In the genomic region with DNA sequence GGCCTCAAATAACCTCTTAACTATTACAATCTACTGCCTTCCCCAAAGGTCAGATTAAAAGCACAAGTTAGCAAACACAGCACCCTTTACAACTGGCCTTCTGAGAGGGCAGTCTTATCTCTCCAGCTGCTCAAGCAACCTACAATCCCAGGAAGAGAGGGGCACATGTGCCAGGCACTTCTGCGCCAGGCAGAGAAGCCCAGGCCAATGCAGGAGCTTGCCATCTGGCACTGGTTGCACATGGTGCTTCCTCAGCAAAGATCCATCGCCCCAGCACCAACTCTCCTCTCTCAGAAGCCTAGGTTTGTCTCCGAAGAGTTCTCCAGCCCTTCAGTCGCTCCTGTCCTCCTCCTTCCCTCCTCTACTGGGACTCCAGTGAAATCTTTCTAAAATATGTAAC, we compare ENCODE assay signal across 14 cellular contexts. TPM values are rescaled to one million over a fixed set of nuclear protein-coding genes. Genes with fewer than 3 reads are reported as not detected.
DNase-seq lines count a peak whose midpoint lies in the region; ATAC-seq and TF ChIP-seq lines count a peak whose summit lies in the region.
"Had no signal": no experiment of that assay in that cellular context is flagged by ENCODE, and none has a peak within 500 bp of the region (broad histone marks: within the 10 kb centered on the region; RNA-seq: fewer than 3 reads in every experiment).

No MANE protein-coding gene starts in this region.

- peak overlapping the region; percentile 64 for H3K27ac Mint-ChIP-seq in T-helper 2 cell treated with Interferon-gamma antibody and Interleukin-4, amounts not matched to agents 5 μg/mL and 100 μg/mL, for 36 hours

- H3K4me1 Mint-ChIP-seq in T-helper 2 cell treated with Interferon-gamma antibody and Interleukin-4, amounts not matched to agents 5 μg/mL and 100 μg/mL, for 36 hours (ENCODE audit: low read depth) = peaks cover 61% of the 10 kb centered on the region

- peak overlapping the region; percentile 57; the same call in 1 of the 2 replicates for H3K27ac ChIP-seq in Panc1 (ENCODE audit: low read length)

- H3K4me3 ChIP-seq in Panc1 (ENCODE audit: low read depth in 2 of 2, low read length in 2 of 2) (peak overlapping the region; percentile 90 to 94; a peak in 3 of 4 replicates), fibroblast of the aortic adventitia (ENCODE audit: low read depth, low read length) (peak overlapping the region; percentile 4), skeletal muscle satellite cell (ENCODE audit: low read length) (peak overlapping the region; percentile 40)
- H3K4me3 ChIP-seq: thyroid gland had no signal

- CTCF ChIA-PET in Panc1 (lab: Charles Lee) = no interaction called here

- no peak for ATAC-seq in Panc1
- ATAC-seq: WTC11 had no signal

- H3K9me3 Mint-ChIP-seq in T-helper 2 cell treated with Interferon-gamma antibody and Interleukin-4, amounts not matched to agents 5 μg/mL and 100 μg/mL, for 36 hours = no peaks in the 10 kb centered on the region
- H3K9me3 Mint-ChIP-seq: WTC11 had no signal

- H3K4me3 Mint-ChIP-seq in T-helper 2 cell treated with Interferon-gamma antibody and Interleukin-4, amounts not matched to agents 5 μg/mL and 100 μg/mL, for 36 hours = peak overlapping the region; percentile 60

- H3K27me3 Mint-ChIP-seq in T-helper 2 cell treated with Interferon-gamma antibody and Interleukin-4, amounts not matched to agents 5 μg/mL and 100 μg/mL, for 36 hours (ENCODE audit: low read depth) = no peaks in the 10 kb centered on the region

- intact Hi-C loops in Panc1 (cut with micrococcal nuclease; ENCODE audit: unreplicated experiment) = no loop called here

- peaks cover 6% of the 10 kb centered on the region for H3K36me3 Mint-ChIP-seq in T-helper 2 cell treated with Interferon-gamma antibody and Interleukin-4, amounts not matched to agents 5 μg/mL and 100 μg/mL, for 36 hours (ENCODE audit: low read depth)
- H3K36me3 Mint-ChIP-seq: WTC11 had no signal

- no peaks in the 10 kb centered on the region for H3K9me3 ChIP-seq in Panc1 (ENCODE audit: control insufficient read depth, insufficient read depth, low read depth, low read length)
- H3K9me3 ChIP-seq in skeletal muscle satellite cell (replicated peaks; ENCODE audit: low read length) = no peaks in the 10 kb centered on the region
- H3K9me3 ChIP-seq: thyroid gland had no signal

- H3K36me3 ChIP-seq in Panc1 (ENCODE audit: control insufficient read depth, insufficient read depth, low read length) (no peaks in the 10 kb centered on the region; the same call in 1 of the 2 replicates), skeletal muscle satellite cell (ENCODE audit: insufficient read depth, low read length) (no peaks in the 10 kb centered on the region)
- H3K36me3 ChIP-seq: thyroid gland had no signal

- in situ Hi-C loops in Panc1 (cut with HindIII; ENCODE audit: low pct_unique_long_range_greater_than_20kb, low sequenced_read_pairs) = no loop called here

- POLR2A ChIA-PET in Panc1 (lab: Charles Lee) = no interaction called here

- no peak for DNase-seq in T-helper 2 cell treated with Interferon-gamma antibody and Interleukin-4, amounts not matched to agents 5 μg/mL and 100 μg/mL, for 36 hours (ENCODE audit: low spot score)
- DNase-seq in T-helper 2 cell (no peak), Panc1 (ENCODE audit: low read depth, low spot score) (no peak), fibroblast of the aortic adventitia (ENCODE audit: low read depth) (no peak), hippocampal formation (lab: John Stamatoyannopoulos, UW) (no peak), HPDE6-E6E7 (ENCODE audit: extremely low spot score) (no peak), dermis blood vessel endothelial cell (no peak)
- DNase-seq: 8988T; NCI-H2107; occipital lobe; stimulated activated CD4-positive, alpha-beta T cell treated with anti-CD3 and anti-CD28 coated beads, Interleukin-4, amount 100 ng/mL, for 1 hour; thyroid gland had no signal

- H3K9ac ChIP-seq in skeletal muscle satellite cell (ENCODE audit: low read depth, low read length) = no peak overlapping the region

- TF ChIP-seq CTCF in Panc1 (IDR thresholded peaks at IDR 0.05) (no peak), fibroblast of the aortic adventitia (IDR thresholded peaks at IDR 0.05; ENCODE audit: insufficient read depth, low read length) (no peak)

- H3K4me2 ChIP-seq in skeletal muscle satellite cell (ENCODE audit: low read length) = peak overlapping the region; percentile 49

- H3K27me3 ChIP-seq in Panc1 (ENCODE audit: control insufficient read depth, insufficient read depth, low read length) = no peaks in the 10 kb centered on the region
- H3K27me3 ChIP-seq in skeletal muscle satellite cell (ENCODE audit: control insufficient read depth, insufficient read depth, low read length) = no peaks in the 10 kb centered on the region
- H3K27me3 ChIP-seq: thyroid gland had no signal

- H3K4me1 ChIP-seq in Panc1 (ENCODE audit: control insufficient read depth, insufficient read depth, low read length) (peaks cover 39% of the 10 kb centered on the region), skeletal muscle satellite cell (ENCODE audit: control insufficient read depth, insufficient read depth, low read length) (peaks cover 33% of the 10 kb centered on the region)

- no TSS peak for BruUV-seq in Panc1 (replicated peaks; lab: Mats Ljungman, UMichigan)

RNA-seq across cellular contexts. Expression of gene STK40, which starts 2.5 kb away (rescaled TPM):
- total RNA-seq in Panc1 (2021; ENCODE audit: unreplicated experiment) (49.6 TPM), fibroblast of the aortic adventitia (ENCODE audit: low replicate concordance) (7.0 and 12.9 TPM in 2 replicates), dermis blood vessel endothelial cell (20.4 and 57.0 TPM in 2 replicates)
- 50.8 TPM for polyA plus RNA-seq in Panc1 (2012; ENCODE audit: insufficient read length)
- total RNA-seq in skeletal muscle satellite cell (2012; rRNA removed) = 15.0 and 15.5 TPM in 2 replicates

RNA-seq across cellular contexts. Expression of gene LSM10, which starts 14.5 kb away (rescaled TPM):
- total RNA-seq in Panc1 (2021; ENCODE audit: unreplicated experiment) (53.7 TPM), fibroblast of the aortic adventitia (ENCODE audit: low replicate concordance) (3.9 and 9.5 TPM in 2 replicates), dermis blood vessel endothelial cell (9.9 and 13.0 TPM in 2 replicates)
- polyA plus RNA-seq in Panc1 (2012; ENCODE audit: insufficient read length) = 75.5 TPM
- total RNA-seq in skeletal muscle satellite cell (2012; rRNA removed) = 9.6 and 10.1 TPM in 2 replicates

RNA-seq across cellular contexts. Expression of gene EVA1B, which starts 59.8 kb away (rescaled TPM):
- 79.0 TPM for total RNA-seq in Panc1 (2021; ENCODE audit: unreplicated experiment)
- polyA plus RNA-seq in Panc1 (2012; ENCODE audit: insufficient read length) = 196 TPM
- total RNA-seq in fibroblast of the aortic adventitia (ENCODE audit: low replicate concordance) = 167 and 366 TPM in 2 replicates
- total RNA-seq in skeletal muscle satellite cell (2012; rRNA removed) = 114 and 163 TPM in 2 replicates
- total RNA-seq in dermis blood vessel endothelial cell = 105 and 192 TPM in 2 replicates

Comparison
In these comparisons a context has a peak if more than half of its experiments do, and no peak if none do; other contexts are left out.
1. H3K4me3 ChIP-seq: peak in every context shown above with its lines; median percentile 92 in Panc1; 40 in skeletal muscle satellite cell; 4 in fibroblast of the aortic adventitia.